Comparison of ENCODE assay signal across 26 cellular contexts in the genomic region with DNA sequence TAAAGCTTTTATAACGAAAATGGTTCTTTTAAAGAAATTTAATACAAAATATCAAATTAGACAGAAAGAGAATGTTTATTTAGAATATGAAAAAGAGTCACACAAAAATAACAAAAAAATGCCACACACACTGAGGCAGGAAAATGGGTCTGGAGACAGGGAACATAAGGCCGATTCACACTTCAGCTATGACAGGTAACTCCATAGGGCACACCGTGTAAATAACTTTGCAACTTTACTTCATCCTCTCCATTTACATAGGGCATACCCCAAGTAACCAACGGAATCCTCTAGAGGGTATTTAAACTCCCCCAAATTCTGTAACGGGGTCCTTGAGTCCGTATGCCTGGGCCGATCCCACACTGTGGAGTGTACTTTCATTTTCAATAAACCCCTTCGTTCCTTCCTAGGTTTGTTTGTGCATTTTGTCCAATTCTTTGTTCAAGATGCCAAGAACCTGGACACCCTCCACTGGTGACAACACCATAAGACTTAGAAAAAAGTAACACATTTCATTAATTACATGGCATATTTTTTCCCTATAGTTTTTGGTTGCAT. TPM values are rescaled to one million over a fixed set of nuclear protein-coding genes. Genes with fewer than 3 reads are reported as not detected.
"Had no signal": no experiment of that assay in that cellular context is flagged by ENCODE, and none has a peak within 500 bp of the region (broad histone marks: within the 10 kb centered on the region; RNA-seq: fewer than 3 reads in every experiment).

No MANE protein-coding gene starts in this region.

- FAIRE-seq: endothelial cell of umbilical vein, kidney had no signal

- H3K36me3 Mint-ChIP-seq: memory B cell; mesothelial cell of epicardium; natural killer cell; stimulated activated naive B cell treated with anti-CD40 and anti-IgM and Interleukin-4, amounts not matched to agents 10 μg/mL and 1 μg/mL and 100 μg/mL, for 72 hours had no signal

- ATAC-seq: left cardiac atrium; lower lobe of right lung; natural killer cell; stimulated activated naive B cell treated with anti-CD40 and anti-IgM and Interleukin-4, amounts not matched to agents 10 μg/mL and 1 μg/mL and 100 μg/mL, for 72 hours; stimulated activated naive CD8-positive, alpha-beta T cell treated with anti-CD3 and anti-CD28 coated beads, Interleukin-15, amount 100 ng/mL, for 72 hours had no signal

- H3K27ac Mint-ChIP-seq: endodermal cell; memory B cell; mesothelial cell of epicardium; natural killer cell; stimulated activated naive B cell treated with anti-CD40 and anti-IgM and Interleukin-4, amounts not matched to agents 10 μg/mL and 1 μg/mL and 100 μg/mL, for 72 hours; stimulated activated naive CD8-positive, alpha-beta T cell treated with anti-CD3 and anti-CD28 coated beads, Interleukin-15, amount 100 ng/mL, for 72 hours had no signal

- H3K27ac ChIP-seq: coronary artery, hepatocyte, left ventricle myocardium inferior, lower lobe of right lung, sigmoid colon, skin epidermis, testis, tibial nerve had no signal

- H2AFZ ChIP-seq: hepatocyte had no signal

- H3K79me2 ChIP-seq: hepatocyte had no signal

- DNase-seq: effector CD4-positive, alpha-beta T cell; endodermal cell; erythroblast; foreskin melanocyte; head of caudate nucleus; kidney; left cardiac atrium; left ventricle myocardium inferior; lower lobe of right lung; natural killer cell; nucleus accumbens; sigmoid colon; stimulated activated CD4-positive, alpha-beta T cell treated with anti-CD3 and anti-CD28 coated beads, Interleukin-2, amount 100 ng/mL, for 24 hours; stimulated activated CD4-positive, alpha-beta T cell treated with anti-CD3 and anti-CD28 coated beads, Interleukin-4, amount 100 ng/mL, for 4 hours; stimulated activated naive B cell treated with anti-CD40 and anti-IgM and Interleukin-4, amounts not matched to agents 10 μg/mL and 1 μg/mL and 100 μg/mL, for 72 hours; stimulated activated naive CD8-positive, alpha-beta T cell treated with anti-CD3 and anti-CD28 coated beads, Interleukin-15, amount 100 ng/mL, for 72 hours; testis had no signal

- H3K36me3 ChIP-seq: left ventricle myocardium inferior, lower lobe of right lung, sigmoid colon, tibial nerve had no signal

- H3K4me3 Mint-ChIP-seq: endodermal cell; memory B cell; mesothelial cell of epicardium; natural killer cell; neural crest cell; stimulated activated naive B cell treated with anti-CD40 and anti-IgM and Interleukin-4, amounts not matched to agents 10 μg/mL and 1 μg/mL and 100 μg/mL, for 72 hours; stimulated activated naive CD8-positive, alpha-beta T cell treated with anti-CD3 and anti-CD28 coated beads, Interleukin-15, amount 100 ng/mL, for 72 hours had no signal

- H3K4me1 ChIP-seq: left ventricle myocardium inferior, lower lobe of right lung, sigmoid colon, testis, tibial nerve had no signal

- H3K9me3 Mint-ChIP-seq: endodermal cell; memory B cell; natural killer cell; neural crest cell; stimulated activated naive B cell treated with anti-CD40 and anti-IgM and Interleukin-4, amounts not matched to agents 10 μg/mL and 1 μg/mL and 100 μg/mL, for 72 hours; stimulated activated naive CD8-positive, alpha-beta T cell treated with anti-CD3 and anti-CD28 coated beads, Interleukin-15, amount 100 ng/mL, for 72 hours had no signal

- H3K27me3 ChIP-seq: hepatocyte, sigmoid colon, testis, tibial nerve had no signal

- H3K9me3 ChIP-seq: left ventricle myocardium inferior, lower lobe of right lung, sigmoid colon, testis, tibial nerve had no signal

- H3K27me3 Mint-ChIP-seq: memory B cell; stimulated activated naive B cell treated with anti-CD40 and anti-IgM and Interleukin-4, amounts not matched to agents 10 μg/mL and 1 μg/mL and 100 μg/mL, for 72 hours; stimulated activated naive CD8-positive, alpha-beta T cell treated with anti-CD3 and anti-CD28 coated beads, Interleukin-15, amount 100 ng/mL, for 72 hours had no signal

- H3K4me1 Mint-ChIP-seq: endodermal cell; memory B cell; mesothelial cell of epicardium; natural killer cell; neural crest cell; stimulated activated naive B cell treated with anti-CD40 and anti-IgM and Interleukin-4, amounts not matched to agents 10 μg/mL and 1 μg/mL and 100 μg/mL, for 72 hours; stimulated activated naive CD8-positive, alpha-beta T cell treated with anti-CD3 and anti-CD28 coated beads, Interleukin-15, amount 100 ng/mL, for 72 hours had no signal

- H3K4me2 ChIP-seq: hepatocyte had no signal

- H3K4me3 ChIP-seq: coronary artery, hepatocyte, left ventricle myocardium inferior, lower lobe of right lung, sigmoid colon, skin epidermis, testis, tibial nerve had no signal

RNA-seq across cellular contexts. Expression of gene PTGS2, which starts 23.1 kb away (rescaled TPM):
- total RNA-seq: myocyte, neural crest cell had no signal
